27 cellular contexts compared by ENCODE assay signal in the genomic region with DNA sequence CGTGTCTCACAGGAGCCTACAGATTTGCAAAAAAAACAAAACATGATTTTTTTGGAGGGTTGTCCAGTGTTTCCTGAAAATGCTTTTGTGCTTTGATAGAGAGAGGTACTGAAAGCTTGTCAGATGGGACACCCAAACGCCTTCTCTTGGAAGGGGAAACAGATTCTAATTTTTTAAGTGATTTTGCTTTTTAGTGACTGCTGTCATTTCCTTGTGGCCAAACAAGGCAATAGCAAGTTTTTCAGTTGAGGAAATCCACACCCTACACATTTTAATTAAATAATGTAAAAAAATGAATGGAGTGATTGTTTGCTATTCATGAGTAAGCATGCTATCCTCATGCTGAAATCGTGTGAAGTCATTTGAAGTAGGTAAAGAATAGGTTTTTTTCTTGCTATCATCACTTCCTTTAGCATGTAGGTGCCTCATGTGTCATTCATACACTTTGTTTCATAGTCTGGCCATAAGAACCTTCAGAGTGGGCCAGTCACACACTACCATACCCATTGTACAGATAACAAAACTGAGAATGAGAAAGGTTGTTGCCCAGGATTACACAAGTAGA.
DNase-seq lines count a peak whose midpoint lies in the region; TF ChIP-seq lines count a peak whose summit lies in the region.
"Had no signal": no experiment of that assay in that cellular context is flagged by ENCODE, and none has a peak within 500 bp of the region (broad histone marks: within the 10 kb centered on the region; RNA-seq: fewer than 3 reads in every experiment).

No MANE protein-coding gene starts in this region.

- H3K79me2 ChIP-seq in mammary epithelial cell (ENCODE audit: insufficient read depth, low read length), result no peaks in the 10 kb centered on the region

- TF ChIP-seq CTCF in mammary epithelial cell (conservative IDR thresholded peaks at IDR 0.05 in 1 of 2, IDR thresholded peaks at IDR 0.05 in 1 of 2; ENCODE audit: extremely low read depth in 1 of 2, insufficient read depth in 1 of 2, low read depth in 1 of 2, low read length in 2 of 2) (peak in 1 of 2 donors; percentile 32), breast epithelium (IDR thresholded peaks at IDR 0.05) (no peak), endodermal cell (conservative IDR thresholded peaks at IDR 0.05) (peak; percentile 61)

- H3K9me3 Mint-ChIP-seq in endodermal cell, result no peaks in the 10 kb centered on the region
- H3K9me3 Mint-ChIP-seq in activated CD4-positive, alpha-beta memory T cell treated with anti-CD3 and anti-CD28 coated beads, Interleukin-2, amount 10 ng/mL, durations not matched to agents 7 days and 5 days, result no peaks in the 10 kb centered on the region
- H3K9me3 Mint-ChIP-seq: nephron progenitor cell had no signal

- H3K9ac ChIP-seq in mammary epithelial cell (ENCODE audit: insufficient read depth, low read length), result no peak overlapping the region
- no peak overlapping the region for H3K9ac ChIP-seq in endodermal cell (ENCODE audit: extremely low read depth, low read length, poor library complexity, severe bottlenecking)

- no peaks in the 10 kb centered on the region for H3K4me1 ChIP-seq in mammary epithelial cell (ENCODE audit: insufficient read depth, low read length)
- no peaks in the 10 kb centered on the region for H3K4me1 ChIP-seq in breast epithelium
- H3K4me1 ChIP-seq in endodermal cell (ENCODE audit: control insufficient read depth, insufficient read depth, low read length), result no peaks in the 10 kb centered on the region
- H3K4me1 ChIP-seq: left ventricle myocardium inferior, prostate gland had no signal

- dilution Hi-C loops in mammary epithelial cell (cut with HindIII; ENCODE audit: low sequenced_read_pairs), result no loop called here

- H3K4me1 Mint-ChIP-seq in endodermal cell, result peaks cover 19% of the 10 kb centered on the region
- no peaks in the 10 kb centered on the region for H3K4me1 Mint-ChIP-seq in activated CD4-positive, alpha-beta memory T cell treated with anti-CD3 and anti-CD28 coated beads, Interleukin-2, amount 10 ng/mL, durations not matched to agents 7 days and 5 days
- H3K4me1 Mint-ChIP-seq: B cell; nephron progenitor cell; stimulated activated naive B cell treated with anti-CD40 and anti-IgM and Interleukin-4, amounts not matched to agents 10 μg/mL and 1 μg/mL and 100 μg/mL, for 72 hours had no signal

- peaks cover 2% of the 10 kb centered on the region for H3K36me3 Mint-ChIP-seq in endodermal cell (ENCODE audit: low read depth)
- H3K36me3 Mint-ChIP-seq in activated CD4-positive, alpha-beta memory T cell treated with anti-CD3 and anti-CD28 coated beads, Interleukin-2, amount 10 ng/mL, durations not matched to agents 7 days and 5 days (ENCODE audit: low read depth), result no peaks in the 10 kb centered on the region
- H3K36me3 Mint-ChIP-seq: stimulated activated naive B cell treated with anti-CD40 and anti-IgM and Interleukin-4, amounts not matched to agents 10 μg/mL and 1 μg/mL and 100 μg/mL, for 72 hours had no signal

- H3K4me2 ChIP-seq in mammary epithelial cell (ENCODE audit: insufficient read depth, low read depth, low read length), result no peak overlapping the region

- WGBS in mammary epithelial cell (ENCODE audit: low coverage, missing lambda C conversion rate), result 63% methylated on average over 3 of the region's 3 CpGs
- 92 to 100% methylated on average over 2 to 3 of the region's 3 CpGs for WGBS in endodermal cell (ENCODE audit: insufficient coverage in 1 of 2, insufficient read length in 1 of 2), 2 experiments

- H3K4me3 ChIP-seq in mammary epithelial cell (replicated peaks in 1 of 3; ENCODE audit: insufficient read depth in 1 of 3, low read depth in 2 of 3, low read length in 3 of 3) (no peak overlapping the region), breast epithelium (no peak overlapping the region), endodermal cell (ENCODE audit: low read length) (no peak overlapping the region)
- H3K4me3 ChIP-seq: heart right ventricle, left ventricle myocardium inferior, prostate gland had no signal

- H3K27me3 ChIP-seq in mammary epithelial cell (ENCODE audit: insufficient read depth, low read length) (no peaks in the 10 kb centered on the region), breast epithelium (no peaks in the 10 kb centered on the region), endodermal cell (ENCODE audit: control insufficient read depth, insufficient read depth, low read length, poor library complexity, severe bottlenecking) (no peaks in the 10 kb centered on the region)
- H3K27me3 ChIP-seq: heart right ventricle had no signal

- in situ Hi-C loops in mammary epithelial cell (cut with MboI; ENCODE audit: low sequenced_read_pairs in 2 of 2), result no loop called here

- no peaks in the 10 kb centered on the region for H4K20me1 ChIP-seq in mammary epithelial cell (ENCODE audit: insufficient read depth, low read length)

- no TSS peak for BruUV-seq in mammary epithelial cell (replicated peaks; lab: Mats Ljungman, UMichigan)

- CTCF ChIA-PET in mammary epithelial cell (lab: Charles Lee; ENCODE audit: low non-redundant PET), result no interaction called here
- CTCF ChIA-PET in activated CD4-positive, alpha-beta memory T cell treated with anti-CD3 and anti-CD28 coated beads, Interleukin-2, amount 10 ng/mL, durations not matched to agents 7 days and 5 days (lab: Charles Lee), result no interaction called here

- H2AFZ ChIP-seq in mammary epithelial cell (ENCODE audit: low read depth, low read length), result no peak overlapping the region

- intact Hi-C loops in mammary epithelial cell (cut with micrococcal nuclease), result no loop called here
- intact Hi-C loops in breast epithelium (cut with DNase I; ENCODE audit: low total_unique reads), result no loop called here

- H3K9me3 ChIP-seq in mammary epithelial cell (replicated peaks; ENCODE audit: insufficient read depth, low read length) (no peaks in the 10 kb centered on the region), breast epithelium (no peaks in the 10 kb centered on the region), endodermal cell (ENCODE audit: control insufficient read depth, low read length) (no peaks in the 10 kb centered on the region)
- H3K9me3 ChIP-seq: heart right ventricle, left ventricle myocardium inferior, prostate gland had no signal

- H3K27ac ChIP-seq in mammary epithelial cell (ENCODE audit: insufficient read depth, low read depth, low read length) (no peak overlapping the region), breast epithelium (no peak overlapping the region), endodermal cell (ENCODE audit: low read depth, low read length) (no peak overlapping the region)
- H3K27ac ChIP-seq: 22Rv1, heart right ventricle, left ventricle myocardium inferior, prostate gland had no signal

- H3K4me3 Mint-ChIP-seq in endodermal cell, result no peak overlapping the region
- no peak overlapping the region for H3K4me3 Mint-ChIP-seq in activated CD4-positive, alpha-beta memory T cell treated with anti-CD3 and anti-CD28 coated beads, Interleukin-2, amount 10 ng/mL, durations not matched to agents 7 days and 5 days
- H3K4me3 Mint-ChIP-seq: activated naive CD4-positive, alpha-beta T cell treated with anti-CD3 and anti-CD28 coated beads for 36 hours; activated T-cell treated with anti-CD3 and anti-CD28 coated beads, Interleukin-2, amount 50 U/mL, for 24 hours; B cell; nephron progenitor cell; stimulated activated naive B cell treated with anti-CD40 and anti-IgM and Interleukin-4, amounts not matched to agents 10 μg/mL and 1 μg/mL and 100 μg/mL, for 72 hours had no signal

- no peak overlapping the region for H3K27ac Mint-ChIP-seq in endodermal cell
- H3K27ac Mint-ChIP-seq in activated CD4-positive, alpha-beta memory T cell treated with anti-CD3 and anti-CD28 coated beads, Interleukin-2, amount 10 ng/mL, durations not matched to agents 7 days and 5 days, result no peak overlapping the region
- H3K27ac Mint-ChIP-seq: activated naive CD4-positive, alpha-beta T cell treated with anti-CD3 and anti-CD28 coated beads for 36 hours; activated T-cell treated with anti-CD3 and anti-CD28 coated beads, Interleukin-2, amount 50 U/mL, for 24 hours; B cell; nephron progenitor cell; stimulated activated naive B cell treated with anti-CD40 and anti-IgM and Interleukin-4, amounts not matched to agents 10 μg/mL and 1 μg/mL and 100 μg/mL, for 72 hours had no signal

- H3K36me3 ChIP-seq in mammary epithelial cell (ENCODE audit: insufficient read depth, low read length) (no peaks in the 10 kb centered on the region), breast epithelium (no peaks in the 10 kb centered on the region), endodermal cell (ENCODE audit: control insufficient read depth, insufficient read depth, low read length) (no peaks in the 10 kb centered on the region)
- H3K36me3 ChIP-seq: heart right ventricle, left ventricle myocardium inferior, prostate gland had no signal

- no peaks in the 10 kb centered on the region for H3K27me3 Mint-ChIP-seq in endodermal cell (ENCODE audit: insufficient read depth)
- H3K27me3 Mint-ChIP-seq in activated CD4-positive, alpha-beta memory T cell treated with anti-CD3 and anti-CD28 coated beads, Interleukin-2, amount 10 ng/mL, durations not matched to agents 7 days and 5 days, result no peaks in the 10 kb centered on the region
- H3K27me3 Mint-ChIP-seq: activated T-cell treated with anti-CD3 and anti-CD28 coated beads, Interleukin-2, amount 50 U/mL, for 24 hours; B cell; stimulated activated naive B cell treated with anti-CD40 and anti-IgM and Interleukin-4, amounts not matched to agents 10 μg/mL and 1 μg/mL and 100 μg/mL, for 72 hours had no signal

- peak; percentile 78 for DNase-seq in mammary epithelial cell
- DNase-seq in breast epithelium (ENCODE audit: low spot score in 2 of 2), result no peak
- no peak for DNase-seq in endodermal cell
- DNase-seq in kidney tubule cell (ENCODE audit: low spot score), result peak; percentile 9
- DNase-seq in stimulated activated CD4-positive, alpha-beta T cell treated with anti-CD3 and anti-CD28 coated beads, Interleukin-1b, Interleukin-23, amount 100 ng/mL, for 48 hours, result no peak
- no peak for DNase-seq in T-helper 9 cell
- DNase-seq in NCI-H1694 (lab: John Stamatoyannopoulos, UW), result no peak
- no peak for DNase-seq in activated CD4-positive, alpha-beta memory T cell treated with anti-CD3 and anti-CD28 coated beads, Interleukin-2, amount 10 ng/mL, durations not matched to agents 7 days and 5 days
- DNase-seq: activated CD4-positive, alpha-beta T cell treated with anti-CD3 and anti-CD28 coated beads for 1 hour; activated CD8-positive, alpha-beta memory T cell treated with anti-CD3 and anti-CD28 coated beads for 24 hours; activated naive CD4-positive, alpha-beta T cell treated with anti-CD3 and anti-CD28 coated beads for 36 hours; activated T-cell treated with anti-CD3 and anti-CD28 coated beads, Interleukin-2, amount 50 U/mL, for 24 hours; DMS79 treated with DMSO at 0.1 percent for 48 hours; heart right ventricle; Karpas-422; left ventricle myocardium inferior; midbrain; NCI-H2029; NCI-H2227 treated with DMSO at 0.1 percent for 48 hours; NCI-H748 treated with DMSO at 0.1 percent for 48 hours; nephron progenitor cell; Right ventricle myocardium superior; stimulated activated CD4-positive, alpha-beta T cell treated with anti-CD3 and anti-CD28 coated beads, Interleukin-2, amount 100 ng/mL, for 24 hours; stimulated activated naive B cell treated with anti-CD40 and anti-IgM and Interleukin-4, amounts not matched to agents 10 μg/mL and 1 μg/mL and 100 μg/mL, for 72 hours had no signal

- no peak for TF ChIP-seq POLR2A in breast epithelium (IDR thresholded peaks at IDR 0.05)

- POLR2A ChIA-PET in activated CD4-positive, alpha-beta memory T cell treated with anti-CD3 and anti-CD28 coated beads, Interleukin-2, amount 10 ng/mL, durations not matched to agents 7 days and 5 days (lab: Charles Lee), result no interaction called here

Comparison
In these comparisons a context has a peak if more than half of its experiments do, and no peak if none do; other contexts are left out.
1. DNase-seq: peak in mammary epithelial cell (single experiment) and kidney tubule cell (single experiment); none in breast epithelium (0 of 2), endodermal cell (single experiment), stimulated activated CD4-positive, alpha-beta T cell treated with anti-CD3 and anti-CD28 coated beads, Interleukin-1b, Interleukin-23, amount 100 ng/mL, for 48 hours (single experiment), T-helper 9 cell (single experiment), NCI-H1694 (single experiment) and activated CD4-positive, alpha-beta memory T cell treated with anti-CD3 and anti-CD28 coated beads, Interleukin-2, amount 10 ng/mL, durations not matched to agents 7 days and 5 days (single experiment).